ENCODE assay signal across 1 cellular context in genomic region chr6:5031150-5031549, GRCh38.
TF ChIP-seq lines count a peak whose summit lies in the region.

No MANE protein-coding gene starts in this region.

TF ChIP-seq in GM23338, 12 proteins besides CTCF, POLR2A, EP300 and RAD21 (continued from another document):
- TF ChIP-seq ZNF462 (CRISPR knock-in tag; IDR thresholded peaks at IDR 0.05) (no peak), ETS1 (IDR thresholded peaks at IDR 0.05) (no peak), REST (IDR thresholded peaks at IDR 0.05; ENCODE audit: unreplicated experiment) (no peak)
